Comparison of ENCODE assay signal across 8 cellular contexts in genomic region chr6:35343835-35344550, GRCh38. TPM values are rescaled to one million over a fixed set of nuclear protein-coding genes. Genes with fewer than 3 reads are reported as not detected.
DNase-seq lines count a peak whose midpoint lies in the region; ATAC-seq and TF ChIP-seq lines count a peak whose summit lies in the region.

No MANE protein-coding gene starts in this region.

- peaks cover 4 to 38% (median 13%) of the 10 kb centered on the region in 4 donors for H3K4me1 ChIP-seq in transverse colon

- H3K36me3 Mint-ChIP-seq in activated naive CD4-positive, alpha-beta T cell treated with anti-CD3 and anti-CD28 coated beads for 36 hours (ENCODE audit: low read depth) = peaks cover 8% of the 10 kb centered on the region
- H3K36me3 Mint-ChIP-seq in memory B cell = peaks cover 11% of the 10 kb centered on the region

- H3K9me3 Mint-ChIP-seq in activated naive CD4-positive, alpha-beta T cell treated with anti-CD3 and anti-CD28 coated beads for 36 hours = no peaks in the 10 kb centered on the region
- H3K9me3 Mint-ChIP-seq in memory B cell = no peaks in the 10 kb centered on the region

- peak overlapping the region; percentile 97 for H3K4me3 Mint-ChIP-seq in activated naive CD4-positive, alpha-beta T cell treated with anti-CD3 and anti-CD28 coated beads for 36 hours
- peak overlapping the region; percentile 90 for H3K4me3 Mint-ChIP-seq in memory B cell

- TF ChIP-seq CTCF in astrocyte of the spinal cord (IDR thresholded peaks at IDR 0.05; ENCODE audit: low read depth, low read length) = no peak
- no peak for TF ChIP-seq CTCF in transverse colon (IDR thresholded peaks at IDR 0.05)

- in situ Hi-C loops in astrocyte of the spinal cord (cut with HindIII; ENCODE audit: low sequenced_read_pairs) (no loop called here), transverse colon (cut with MboI; ENCODE audit: low pct_ligation_motif_present in 1 of 4, low pct_unique_long_range_greater_than_20kb in 1 of 4, low sequenced_read_pairs in 3 of 4) (loop anchor here in 3 of 4 donors (5.0 to 25.0 kb wide), 3 partner anchors 101 to 393 kb away; partner anchors contain the start of genes ARMC12 (in 1 of the 3) and FANCE (in 1 of the 3))

- ATAC-seq in memory B cell (ENCODE audit: low read depth) = no peak
- ATAC-seq in GM18505 (IDR thresholded peaks at IDR 0.05; ENCODE audit: unreplicated experiment) = no peak

- H3K4me1 Mint-ChIP-seq in activated naive CD4-positive, alpha-beta T cell treated with anti-CD3 and anti-CD28 coated beads for 36 hours (ENCODE audit: low read depth) = peaks cover 47% of the 10 kb centered on the region
- peaks cover 38% of the 10 kb centered on the region for H3K4me1 Mint-ChIP-seq in memory B cell

- no peaks in the 10 kb centered on the region for H3K9me3 ChIP-seq in transverse colon

- no peaks in the 10 kb centered on the region for H3K27me3 ChIP-seq in transverse colon

- CTCF ChIA-PET in activated naive CD4-positive, alpha-beta T cell treated with anti-CD3 and anti-CD28 coated beads for 36 hours (lab: Charles Lee) = interaction anchor here (0.5 to 6.7 kb wide), 8 partner anchors 12 to 124 kb away, joined by 3 to 132 read pairs (median 3); partner anchors contain the start of genes DEF6, FANCE and RPL10A

- DNase-seq in activated naive CD4-positive, alpha-beta T cell treated with anti-CD3 and anti-CD28 coated beads for 36 hours = no peak
- DNase-seq in activated naive CD4-positive, alpha-beta T cell treated with anti-CD3 and anti-CD28 coated beads, Interleukin-2, amount 50 U/mL, for 16 hours = no peak
- DNase-seq in astrocyte of the spinal cord (ENCODE audit: low read depth, low spot score) = no peak
- DNase-seq in memory B cell (ENCODE audit: low spot score in 2 of 2) = no peak
- DNase-seq in transverse colon = no peak
- DNase-seq in hippocampal formation (lab: John Stamatoyannopoulos, UW) = no peak
- DNase-seq in NCI-H2196 treated with DMSO at 0.1 percent for 48 hours (lab: John Stamatoyannopoulos, UW; ENCODE audit: unreplicated experiment) = no peak

- H3K4me3 ChIP-seq in astrocyte of the spinal cord (ENCODE audit: low read depth, low read length) = peak overlapping the region; percentile 92
- peak overlapping the region in 3 of 4 donors; percentile 93 to 99 (median 94) for H3K4me3 ChIP-seq in transverse colon

- 62 to 70% methylated on average over 4 to 6 of the region's 6 CpGs for WGBS in transverse colon (ENCODE audit: low coverage in 1 of 2), 2 donors

- peaks cover 0 to 14% (median 0%) of the 10 kb centered on the region in 4 donors for H3K36me3 ChIP-seq in transverse colon

- peak overlapping the region; percentile 87 for H3K27ac Mint-ChIP-seq in activated naive CD4-positive, alpha-beta T cell treated with anti-CD3 and anti-CD28 coated beads for 36 hours
- peak overlapping the region; percentile 94 for H3K27ac Mint-ChIP-seq in memory B cell

- intact Hi-C loops in activated naive CD4-positive, alpha-beta T cell treated with anti-CD3 and anti-CD28 coated beads for 36 hours (cut with micrococcal nuclease) = loop anchor here (2.0 to 10.0 kb wide), 4 partner anchors 25 to 393 kb away; partner anchors contain the start of gene ARMC12
- intact Hi-C loops in transverse colon (cut with DNase I; ENCODE audit: low total_unique reads) = loop anchor here (5.0 kb wide), 1 partner anchor 108 kb away; the partner anchor contains the start of gene FANCE

- no peak for TF ChIP-seq POLR2A in transverse colon (IDR thresholded peaks at IDR 0.05)
- TF ChIP-seq POLR2A in GM18505 (IDR thresholded peaks at IDR 0.05; ENCODE audit: borderline replicate concordance, extremely low read depth, insufficient read depth, insufficient read length) = no peak

- no peaks in the 10 kb centered on the region for H3K27me3 Mint-ChIP-seq in activated naive CD4-positive, alpha-beta T cell treated with anti-CD3 and anti-CD28 coated beads for 36 hours (ENCODE audit: low read depth)
- no peaks in the 10 kb centered on the region for H3K27me3 Mint-ChIP-seq in memory B cell

- peak overlapping the region; percentile 88 to 96 (median 90) for H3K27ac ChIP-seq in transverse colon

- no peak for TF ChIP-seq EP300 in transverse colon (IDR thresholded peaks at IDR 0.05; ENCODE audit: low read depth)

RNA-seq across cellular contexts. Expression of gene PPARD, which starts 1.6 kb away (rescaled TPM):
- 10 to 100 TPM; 10.8 to 11.2 TPM for total RNA-seq in activated naive CD4-positive, alpha-beta T cell treated with anti-CD3 and anti-CD28 coated beads for 36 hours
- total RNA-seq in transverse colon = 100 to 1,000 TPM in 1 of 4 donors, 10 to 100 TPM in 3; 19.8 to 110 (median 29.3) TPM

RNA-seq across cellular contexts. Expression of gene DEF6, which starts 46.4 kb away (rescaled TPM):
- 10 to 100 TPM; 89.9 to 90.6 TPM for total RNA-seq in activated naive CD4-positive, alpha-beta T cell treated with anti-CD3 and anti-CD28 coated beads for 36 hours
- 10 to 100 TPM in 1 of 4 donors, 1 to 10 TPM in 3; 2.6 to 24.5 (median 6.8) TPM for total RNA-seq in transverse colon
